12 cellular contexts compared by ENCODE assay signal in genomic region chr17:48127371-48128051, GRCh38. TPM values are rescaled to one million over a fixed set of nuclear protein-coding genes. Genes with fewer than 3 reads are reported as not detected.
DNase-seq lines count a peak whose midpoint lies in the region; ATAC-seq, FAIRE-seq and TF ChIP-seq lines count a peak whose summit lies in the region.
"Had no signal": no experiment of that assay in that cellular context is flagged by ENCODE, and none has a peak within 500 bp of the region (broad histone marks: within the 10 kb centered on the region; RNA-seq: fewer than 3 reads in every experiment).

No MANE protein-coding gene starts in this region.

- H3K36me3 ChIP-seq in vagina = peaks cover 0 to 6% of the 10 kb centered on the region in 2 donors

- TF ChIP-seq POLR2A in vagina (IDR thresholded peaks at IDR 0.05) = no peak

- no peak overlapping the region for H3K4me3 ChIP-seq in foreskin fibroblast (ENCODE audit: low read depth in 1 of 2, low read length in 2 of 2)
- no peak overlapping the region for H3K4me3 ChIP-seq in vagina
- H3K4me3 ChIP-seq in right cardiac atrium (ENCODE audit: low read length) = no peak overlapping the region

- ATAC-seq in HG03521 (IDR thresholded peaks at IDR 0.05; ENCODE audit: unreplicated experiment) (no peak), right cardiac atrium (no peak)
- ATAC-seq: T-helper 17 cell had no signal

- H3K9me3 ChIP-seq in vagina (no peaks in the 10 kb centered on the region), right cardiac atrium (ENCODE audit: control insufficient read depth, low read length) (no peaks in the 10 kb centered on the region)

- no peaks in the 10 kb centered on the region for H3K4me1 ChIP-seq in vagina
- H3K4me1 ChIP-seq in right cardiac atrium (ENCODE audit: control insufficient read depth, insufficient read depth, low read length) = no peaks in the 10 kb centered on the region

- intact Hi-C loops in vagina (cut with DNase I) (no loop called here), right cardiac atrium (cut with DNase I) (loop anchor here in 1 of 4 donors (5.0 kb wide), 1 partner anchor 45 kb away; no protein-coding TSS in a partner anchor)

- H3K27me3 ChIP-seq in vagina = no peaks in the 10 kb centered on the region
- H3K27me3 ChIP-seq in right cardiac atrium (ENCODE audit: control insufficient read depth, insufficient read depth) = no peaks in the 10 kb centered on the region

- H3K27ac ChIP-seq in vagina (no peak overlapping the region), right cardiac atrium (ENCODE audit: low read length) (no peak overlapping the region)
- H3K27ac ChIP-seq: C4-2B had no signal

- FAIRE-seq in RCC 7860 (lab: Jason Lieb, UNC) = peak; percentile 86

- DNase-seq in 8988T (peak; percentile 91), ELR (ENCODE audit: low read depth) (peak; percentile 80), RCC 7860 (ENCODE audit: low spot score) (peak; percentile 83), foreskin fibroblast (peak; percentile 21 to 47), vagina (ENCODE audit: extremely low spot score in 2 of 2) (no peak), right cardiac atrium (no peak)
- DNase-seq in activated CD4-positive, alpha-beta T cell treated with anti-CD3 and anti-CD28 coated beads for 48 hours = no peak
- DNase-seq: NCI-H2227 treated with DMSO at 0.1 percent for 48 hours; stimulated activated CD4-positive, alpha-beta T cell treated with anti-CD3 and anti-CD28 coated beads, Interleukin-2, amount 100 ng/mL, for 24 hours; T-helper 17 cell had no signal

- 69% methylated on average over 9 of the region's 9 CpGs for WGBS in right cardiac atrium

- TF ChIP-seq CTCF in foreskin fibroblast (IDR thresholded peaks at IDR 0.05; ENCODE audit: low read depth, low read length) = no peak
- TF ChIP-seq CTCF in vagina (IDR thresholded peaks at IDR 0.05) = no peak

RNA-seq across cellular contexts. Expression of gene SNX11, which starts 19.9 kb away (rescaled TPM):
- 15.0 TPM for total RNA-seq in vagina
- total RNA-seq in right cardiac atrium = 10 to 100 TPM; 10.4 to 16.6 (median 13.2) TPM
- polyA plus RNA-seq in right cardiac atrium = 7.5 TPM

RNA-seq across cellular contexts. Expression of gene CBX1, which starts 26.2 kb away (rescaled TPM):
- total RNA-seq in vagina (43.5 TPM), right cardiac atrium (10 to 100 TPM; 29.2 to 37.9 (median 34.5) TPM)
- polyA plus RNA-seq in right cardiac atrium = 31.1 TPM

Comparison
In these comparisons a context has a peak if more than half of its experiments do, and no peak if none do; other contexts are left out.
1. DNase-seq: peak in 8988T (single experiment), ELR (single experiment), RCC 7860 (single experiment) and foreskin fibroblast (2 of 2); none in vagina (0 of 2), activated CD4-positive, alpha-beta T cell treated with anti-CD3 and anti-CD28 coated beads for 48 hours (single experiment) and right cardiac atrium (0 of 3).